ENCODE assay signal across 1 cellular context in genomic region chr2:208319403-208319802, GRCh38.
A peak's percentile ranks its signal among the peaks of the same experiment; 100 is the strongest.
TF ChIP-seq lines count a peak whose summit lies in the region.

No MANE protein-coding gene starts in this region.

TF ChIP-seq in GM12878, 131 proteins besides CTCF, POLR2A, EP300 and RAD21 (continued from another document):
- TF ChIP-seq BCLAF1 (IDR thresholded peaks at IDR 0.05) (no peak), RBBP5 (conservative IDR thresholded peaks at IDR 0.05) (no peak), STAT3 (IDR thresholded peaks at IDR 0.05; ENCODE audit: low read depth, low read length) (no peak), DPF2 (IDR thresholded peaks at IDR 0.05) (0 out of 2 replicates have a peak, but pooled peaks have one; percentile 39), ASH2L (IDR thresholded peaks at IDR 0.05; ENCODE audit: borderline replicate concordance, low read depth) (no peak), JUNB (IDR thresholded peaks at IDR 0.05) (peak; percentile 78), CREB1 (IDR thresholded peaks at IDR 0.05; ENCODE audit: low read depth) (no peak), POLR2AphosphoS2 (IDR thresholded peaks at IDR 0.05; ENCODE audit: low read depth, low read length) (no peak), KDM1A (IDR thresholded peaks at IDR 0.05; ENCODE audit: borderline replicate concordance) (no peak), NKRF (conservative IDR thresholded peaks at IDR 0.05) (no peak)
